Comparison of ENCODE assay signal across 9 cellular contexts in the genomic region with DNA sequence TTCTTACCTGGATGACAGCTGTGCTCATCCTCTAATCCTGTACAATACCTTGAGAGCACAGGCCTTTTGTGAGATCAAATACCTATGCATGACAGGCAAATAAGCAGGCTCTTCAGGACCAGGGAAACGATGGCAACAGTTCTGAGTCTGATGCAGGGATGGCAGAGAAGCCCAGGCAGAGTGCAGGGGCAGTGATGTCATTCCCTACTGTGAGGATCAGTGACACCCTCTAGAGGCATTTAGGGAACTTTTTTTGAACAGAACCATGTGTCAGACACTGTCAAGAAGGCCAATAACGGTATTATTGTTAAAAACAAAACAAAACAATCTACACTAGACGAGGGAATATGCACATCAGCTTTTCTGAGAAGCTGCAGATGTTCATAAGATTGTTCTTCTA.
DNase-seq lines count a peak whose midpoint lies in the region; ATAC-seq and TF ChIP-seq lines count a peak whose summit lies in the region.
"Had no signal": no experiment of that assay in that cellular context is flagged by ENCODE, and none has a peak within 500 bp of the region (broad histone marks: within the 10 kb centered on the region; RNA-seq: fewer than 3 reads in every experiment).

No MANE protein-coding gene starts in this region.

- H3K27ac ChIP-seq in ascending aorta = peak overlapping the region; percentile 41 to 79

- peak; percentile 14 to 33 (median 30) for TF ChIP-seq CTCF in ascending aorta (IDR thresholded peaks at IDR 0.05)
- TF ChIP-seq CTCF in natural killer cell (IDR thresholded peaks at IDR 0.05) = no peak

- intact Hi-C loops in ascending aorta (cut with DNase I) = loop anchor here (1.0 kb wide), 1 partner anchor 91 kb away; no protein-coding TSS in a partner anchor
- intact Hi-C loops in natural killer cell (cut with micrococcal nuclease) = no loop called here
- intact Hi-C loops in activated CD4-positive, alpha-beta memory T cell treated with anti-CD3 and anti-CD28 coated beads for 36 hours (cut with micrococcal nuclease) = no loop called here

- no peaks in the 10 kb centered on the region for H3K27me3 ChIP-seq in ascending aorta

- no peaks in the 10 kb centered on the region for H3K36me3 Mint-ChIP-seq in natural killer cell
- no peaks in the 10 kb centered on the region for H3K36me3 Mint-ChIP-seq in activated CD4-positive, alpha-beta memory T cell treated with anti-CD3 and anti-CD28 coated beads for 36 hours

- no peaks in the 10 kb centered on the region for H3K4me1 Mint-ChIP-seq in natural killer cell
- H3K4me1 Mint-ChIP-seq in activated CD4-positive, alpha-beta memory T cell treated with anti-CD3 and anti-CD28 coated beads for 36 hours (ENCODE audit: low read depth) = no peaks in the 10 kb centered on the region

- H3K4me3 ChIP-seq in ascending aorta = no peak overlapping the region

- H3K9me3 Mint-ChIP-seq in natural killer cell = no peaks in the 10 kb centered on the region
- H3K9me3 Mint-ChIP-seq in activated CD4-positive, alpha-beta memory T cell treated with anti-CD3 and anti-CD28 coated beads for 36 hours = no peaks in the 10 kb centered on the region

- no peak overlapping the region for H3K4me3 Mint-ChIP-seq in natural killer cell
- no peak overlapping the region for H3K4me3 Mint-ChIP-seq in activated CD4-positive, alpha-beta memory T cell treated with anti-CD3 and anti-CD28 coated beads for 36 hours
- H3K4me3 Mint-ChIP-seq: brain had no signal

- no peaks in the 10 kb centered on the region for H3K9me3 ChIP-seq in ascending aorta

- peaks cover 18 to 36% of the 10 kb centered on the region in 2 donors for H3K36me3 ChIP-seq in ascending aorta

- H3K27me3 Mint-ChIP-seq in natural killer cell (ENCODE audit: low read depth in 2 of 2) = peaks cover 0 to 6% of the 10 kb centered on the region in 2 donors
- H3K27me3 Mint-ChIP-seq in activated CD4-positive, alpha-beta memory T cell treated with anti-CD3 and anti-CD28 coated beads for 36 hours = no peaks in the 10 kb centered on the region
- H3K27me3 Mint-ChIP-seq: brain had no signal

- peak; percentile 56 for DNase-seq in DMS 273 (lab: John Stamatoyannopoulos, UW; ENCODE audit: unreplicated experiment)
- peak in 1 of 2 donors; percentile 78 for DNase-seq in ascending aorta (ENCODE audit: low spot score in 2 of 2)
- DNase-seq in left kidney (ENCODE audit: low read depth, low spot score) = peak; percentile 50
- no peak for DNase-seq in natural killer cell
- no peak for DNase-seq in NCI-H1930 (lab: John Stamatoyannopoulos, UW)
- no peak for DNase-seq in activated CD4-positive, alpha-beta memory T cell treated with anti-CD3 and anti-CD28 coated beads for 36 hours

- peak; percentile 69 for ATAC-seq in HG02885 (IDR thresholded peaks at IDR 0.05; ENCODE audit: poor library complexity, unreplicated experiment)
- no peak for ATAC-seq in natural killer cell
- no peak for ATAC-seq in GM19452 (IDR thresholded peaks at IDR 0.05; ENCODE audit: unreplicated experiment)

- CTCF ChIA-PET in activated CD4-positive, alpha-beta memory T cell treated with anti-CD3 and anti-CD28 coated beads for 36 hours (lab: Charles Lee) = no interaction called here

- peaks cover 0 to 19% of the 10 kb centered on the region in 2 donors for H3K4me1 ChIP-seq in ascending aorta

- POLR2A ChIA-PET in activated CD4-positive, alpha-beta memory T cell treated with anti-CD3 and anti-CD28 coated beads for 36 hours (lab: Charles Lee) = no interaction called here

- no peak overlapping the region for H3K27ac Mint-ChIP-seq in natural killer cell
- no peak overlapping the region for H3K27ac Mint-ChIP-seq in activated CD4-positive, alpha-beta memory T cell treated with anti-CD3 and anti-CD28 coated beads for 36 hours

Comparison
In these comparisons a context has a peak if more than half of its experiments do, and no peak if none do; other contexts are left out.
1. DNase-seq: peak in DMS 273 (single experiment) and left kidney (single experiment); none in natural killer cell (single experiment), NCI-H1930 (0 of 2) and activated CD4-positive, alpha-beta memory T cell treated with anti-CD3 and anti-CD28 coated beads for 36 hours (single experiment).